ENCODE assay signal across 2 cellular contexts in genomic region chr3:30258426-30259392, GRCh38.
TF ChIP-seq lines count a peak whose summit lies in the region.

No MANE protein-coding gene starts in this region.

TF ChIP-seq in IMR-90, 13 proteins besides CTCF, POLR2A, EP300 and RAD21:
- TF ChIP-seq SMC3 (IDR thresholded peaks at IDR 0.05; ENCODE audit: low read depth, low read length): no peak
- TF ChIP-seq BHLHE40 (IDR thresholded peaks at IDR 0.05; ENCODE audit: low read depth, low read length): no peak
- TF ChIP-seq CEBPB (IDR thresholded peaks at IDR 0.05; ENCODE audit: low read depth, low read length): peak; percentile 53; the same call in 1 of the 2 replicates

TF ChIP-seq in H1, 55 proteins besides CTCF, POLR2A, EP300 and RAD21:
- TF ChIP-seq CEBPB (IDR thresholded peaks at IDR 0.05; ENCODE audit: low read depth, low read length): 0 out of 2 replicates have a peak, but pooled peaks have one; percentile 2
- TF ChIP-seq EGR1 (IDR thresholded peaks at IDR 0.05; ENCODE audit: borderline replicate concordance, low read depth, low read length): no peak
TF ChIP-seq in H1: peak in this region for 1.
